8 cellular contexts compared by ENCODE assay signal in genomic region chr5:113487779-113488644, GRCh38. TPM values are rescaled to one million over a fixed set of nuclear protein-coding genes. Genes with fewer than 3 reads are reported as not detected.
A peak's percentile ranks its signal among the peaks of the same experiment; 100 is the strongest.
DNase-seq lines count a peak whose midpoint lies in the region; ATAC-seq and TF ChIP-seq lines count a peak whose summit lies in the region.

TSS of gene MCC (minus strand) at chr5:113488453.

- peaks cover 10% of the 10 kb centered on the region for H3K27me3 ChIP-seq in HL-60 (ENCODE audit: insufficient read depth, poor library complexity, severe bottlenecking)
- no peaks in the 10 kb centered on the region for H3K27me3 ChIP-seq in right atrium auricular region

- CTCF ChIA-PET in RWPE1 (lab: Yijun Ruan, JAX): interaction anchor here (0.5 to 2.2 kb wide), 10 partner anchors 8 to 492 kb away, joined by 3 to 8 read pairs (median 4); no protein-coding TSS in a partner anchor

- H3K9me3 ChIP-seq in right atrium auricular region: peaks cover 0 to 13% of the 10 kb centered on the region in 2 donors

- no peak for TF ChIP-seq CTCF in HL-60 (IDR thresholded peaks at IDR 0.05; ENCODE audit: insufficient read depth, low read length)
- no peak for TF ChIP-seq CTCF in RWPE1 (conservative IDR thresholded peaks at IDR 0.05; ENCODE audit: low read depth)
- TF ChIP-seq CTCF in right atrium auricular region (IDR thresholded peaks at IDR 0.05): no peak

- H3K4me3 ChIP-seq in HL-60 (replicated peaks; ENCODE audit: insufficient read depth, low read length) (peak within 1 kb of the TSS; percentile 27), right atrium auricular region (peak within 1 kb of the TSS; percentile 61 to 74)

- peaks cover 0 to 19% of the 10 kb centered on the region in 2 donors for H3K4me1 ChIP-seq in right atrium auricular region

- ATAC-seq in HG03457 (IDR thresholded peaks at IDR 0.05; ENCODE audit: unreplicated experiment) (no peak), HG02588 (IDR thresholded peaks at IDR 0.05; ENCODE audit: unreplicated experiment) (no peak)

- H3K36me3 ChIP-seq in right atrium auricular region: no peaks in the 10 kb centered on the region

- H3K27ac ChIP-seq in HL-60 (replicated peaks) (no peak within 1 kb of the TSS), RWPE1 (peak within 1 kb of the TSS; percentile 88), right atrium auricular region (peak within 1 kb of the TSS; percentile 61 to 73)

- DNase-seq in DMS 273 (lab: John Stamatoyannopoulos, UW; ENCODE audit: unreplicated experiment) (peak; percentile 96), HL-60 (ENCODE audit: low read depth in 1 of 2, low spot score in 1 of 2) (peak in 1 of 2 experiments; percentile 11), RWPE1 (ENCODE audit: low spot score) (peak; percentile 82), astrocyte of the hippocampus (ENCODE audit: low read depth, low spot score) (peak; percentile 98), right atrium auricular region (ENCODE audit: low spot score) (peak; percentile 76), pons (ENCODE audit: low spot score) (peak; percentile 6)

- POLR2A ChIA-PET in RWPE1 (lab: Yijun Ruan, JAX; ENCODE audit: low non-redundant PET): interaction anchor here (0.7 to 0.9 kb wide), 2 partner anchors 85 to 565 kb away, joined by 3 to 4 read pairs; no protein-coding TSS in a partner anchor

RNA-seq across cellular contexts. Expression of gene MCC, which starts in this region (rescaled TPM):
- total RNA-seq in right atrium auricular region: 10 to 100 TPM; 28.8 to 31.7 TPM
